In genomic region chr11:9704620-9705019, GRCh38 we compare ENCODE assay signal across 18 cellular contexts.
"Had no signal": no experiment of that assay in that cellular context is flagged by ENCODE, and none has a peak within 500 bp of the region (broad histone marks: within the 10 kb centered on the region; RNA-seq: fewer than 3 reads in every experiment).

No MANE protein-coding gene starts in this region.

- DNase-seq: cortex of kidney; effector memory CD4-positive, alpha-beta T cell; immature natural killer cell; left ventricle myocardium superior; mesendoderm; natural killer cell; ovary; right cardiac atrium; small intestine; stimulated activated CD4-positive, alpha-beta T cell treated with anti-CD3 and anti-CD28 coated beads, Interleukin-2, amount 100 ng/mL, for 48 hours; tibial artery; upper lobe of right lung had no signal

- H3K27me3 ChIP-seq: gastroesophageal sphincter, ovary, tibial artery, upper lobe of right lung, vagina had no signal

- H3K4me3 ChIP-seq: gastroesophageal sphincter, lung, ovary, tibial artery, upper lobe of right lung, vagina had no signal

- H3K4me3 Mint-ChIP-seq: immature natural killer cell; natural killer cell; neural crest cell; stimulated activated naive CD8-positive, alpha-beta T cell treated with anti-CD3 and anti-CD28 coated beads, Interleukin-15, Interleukin-2, amounts not matched to agents 100 ng/mL and 50 ng/mL, for 24 hours had no signal

- H3K27me3 Mint-ChIP-seq: stimulated activated naive CD8-positive, alpha-beta T cell treated with anti-CD3 and anti-CD28 coated beads, Interleukin-15, Interleukin-2, amounts not matched to agents 100 ng/mL and 50 ng/mL, for 24 hours had no signal

- ATAC-seq: esophagus mucosa, gastroesophageal sphincter, left ventricle myocardium superior, natural killer cell, right cardiac atrium, upper lobe of right lung had no signal

- H3K27ac ChIP-seq: ovary, tibial artery, upper lobe of right lung, vagina had no signal

- H3K36me3 Mint-ChIP-seq: immature natural killer cell, natural killer cell had no signal

- H3K36me3 ChIP-seq: gastroesophageal sphincter, ovary, upper lobe of right lung, vagina had no signal

- H3K9me3 Mint-ChIP-seq: immature natural killer cell, natural killer cell, neural crest cell had no signal

- H3K9me3 ChIP-seq: gastroesophageal sphincter, ovary, tibial artery, upper lobe of right lung, vagina had no signal

- H3K27ac Mint-ChIP-seq: immature natural killer cell; stimulated activated naive CD8-positive, alpha-beta T cell treated with anti-CD3 and anti-CD28 coated beads, Interleukin-15, Interleukin-2, amounts not matched to agents 100 ng/mL and 50 ng/mL, for 24 hours had no signal
